8 cellular contexts compared by ENCODE assay signal in the genomic region with DNA sequence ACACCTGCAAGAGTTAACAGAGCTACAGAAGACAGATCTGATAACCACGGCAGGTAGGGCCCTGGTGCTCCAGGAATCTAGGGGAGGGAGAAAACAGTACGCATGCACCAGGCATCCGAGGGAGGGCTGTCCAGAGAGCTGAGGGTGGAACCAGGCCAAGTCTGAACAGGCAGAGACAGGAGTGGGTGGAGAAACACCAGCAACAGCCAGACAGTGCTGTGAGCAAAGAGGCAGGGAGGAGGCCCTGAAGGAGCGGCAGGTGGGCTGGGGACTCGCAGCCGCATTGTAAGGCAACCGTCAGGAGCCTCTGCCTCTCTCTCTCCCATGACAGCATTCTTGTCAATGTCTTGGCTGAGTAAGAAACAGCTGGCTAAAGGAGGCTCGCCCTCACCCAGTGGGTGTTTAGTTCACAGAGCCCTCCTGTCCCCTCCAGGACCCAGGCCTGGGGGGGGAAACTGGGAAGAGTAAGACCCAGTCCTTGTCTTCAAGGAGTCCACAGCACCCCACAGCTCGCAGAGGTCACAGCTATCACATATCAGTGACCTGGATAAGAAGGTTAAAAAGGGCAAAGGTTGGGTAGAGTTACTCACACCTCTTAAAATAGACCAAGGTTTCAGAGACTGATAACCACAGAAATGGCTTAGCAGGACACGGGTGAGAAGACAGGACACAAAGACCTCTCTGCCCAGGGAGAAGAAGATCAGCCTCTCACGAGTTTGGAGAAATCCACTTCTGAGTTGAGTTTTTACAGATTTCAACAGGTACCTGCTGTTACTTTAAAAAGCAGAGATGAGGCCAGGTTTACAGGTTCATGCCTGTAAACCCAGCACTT. TPM values are rescaled to one million over a fixed set of nuclear protein-coding genes. Genes with fewer than 3 reads are reported as not detected.
DNase-seq lines count a peak whose midpoint lies in the region; ATAC-seq and TF ChIP-seq lines count a peak whose summit lies in the region.

No MANE protein-coding gene starts in this region.

- no peaks in the 10 kb centered on the region for H3K36me3 ChIP-seq in tibial artery

- no peaks in the 10 kb centered on the region for H3K27me3 Mint-ChIP-seq in activated CD4-positive, alpha-beta memory T cell treated with anti-CD3 and anti-CD28 coated beads for 36 hours

- peaks cover 0 to 33% (median 15%) of the 10 kb centered on the region in 4 donors for H3K4me1 ChIP-seq in tibial artery

- POLR2A ChIA-PET in GM10248 (lab: Yijun Ruan, JAX): interaction anchor here (0.8 to 1.8 kb wide), 3 partner anchors 9 to 11 kb away, joined by 3 to 5 read pairs (median 4); a partner anchor contains a TSS
- POLR2A ChIA-PET in activated CD4-positive, alpha-beta memory T cell treated with anti-CD3 and anti-CD28 coated beads for 36 hours (lab: Charles Lee): no interaction called here

- H3K27ac ChIP-seq in tibial artery: peak overlapping the region; percentile 3 to 38

- H3K4me1 Mint-ChIP-seq in activated CD4-positive, alpha-beta memory T cell treated with anti-CD3 and anti-CD28 coated beads for 36 hours (ENCODE audit: low read depth): peaks cover 33% of the 10 kb centered on the region

- ATAC-seq in GM21390 (IDR thresholded peaks at IDR 0.05; ENCODE audit: unreplicated experiment) (peak; percentile 74), HG03565 (IDR thresholded peaks at IDR 0.05; ENCODE audit: unreplicated experiment) (peak; percentile 68)

- DNase-seq in GM10248 (ENCODE audit: extremely low spot score) (peak; percentile 82), NCI-H774 (lab: John Stamatoyannopoulos, UW) (peak; percentile 39), dermis blood vessel endothelial cell (peak; percentile 35), lung microvascular endothelial cell (ENCODE audit: low read depth in 2 of 2) (peak; percentile 33 to 61), tibial artery (peak; percentile 70 to 86)
- no peak for DNase-seq in activated CD4-positive, alpha-beta memory T cell treated with anti-CD3 and anti-CD28 coated beads for 36 hours

- H3K36me3 Mint-ChIP-seq in activated CD4-positive, alpha-beta memory T cell treated with anti-CD3 and anti-CD28 coated beads for 36 hours: no peaks in the 10 kb centered on the region

- no peak overlapping the region for H3K4me3 ChIP-seq in tibial artery

- no peak overlapping the region for H3K27ac Mint-ChIP-seq in activated CD4-positive, alpha-beta memory T cell treated with anti-CD3 and anti-CD28 coated beads for 36 hours

- H3K4me3 Mint-ChIP-seq in activated CD4-positive, alpha-beta memory T cell treated with anti-CD3 and anti-CD28 coated beads for 36 hours: no peak overlapping the region

- CTCF ChIA-PET in GM10248 (lab: Yijun Ruan, JAX): interaction anchor here (0.9 to 2.0 kb wide), 8 partner anchors 9 to 551 kb away, joined by 3 to 8 read pairs (median 3); no protein-coding TSS in a partner anchor
- CTCF ChIA-PET in activated CD4-positive, alpha-beta memory T cell treated with anti-CD3 and anti-CD28 coated beads for 36 hours (lab: Charles Lee): interaction anchor here (1.0 kb wide), 2 partner anchors 69 to 551 kb away, joined by 3 to 4 read pairs; no protein-coding TSS in a partner anchor

- intact Hi-C loops in tibial artery (cut with DNase I; ENCODE audit: low total_unique reads): no loop called here
- intact Hi-C loops in activated CD4-positive, alpha-beta memory T cell treated with anti-CD3 and anti-CD28 coated beads for 36 hours (cut with micrococcal nuclease): no loop called here

- TF ChIP-seq CTCF in GM10248 (IDR thresholded peaks at IDR 0.05; ENCODE audit: control extremely low read depth, extremely low read depth, low read depth, missing control alignments) (no peak), tibial artery (IDR thresholded peaks at IDR 0.05) (no peak)

- H3K27me3 ChIP-seq in tibial artery: no peaks in the 10 kb centered on the region

- no peaks in the 10 kb centered on the region for H3K9me3 ChIP-seq in tibial artery

- H3K9me3 Mint-ChIP-seq in activated CD4-positive, alpha-beta memory T cell treated with anti-CD3 and anti-CD28 coated beads for 36 hours: no peaks in the 10 kb centered on the region

RNA-seq across cellular contexts. Expression of a gene that starts 10.5 kb away (rescaled TPM):
- total RNA-seq in dermis blood vessel endothelial cell (8.7 and 10.4 TPM in 2 replicates), lung microvascular endothelial cell (3.6 and 9.2 TPM in 2 replicates)
- total RNA-seq in activated CD4-positive, alpha-beta memory T cell treated with anti-CD3 and anti-CD28 coated beads for 36 hours: 10 to 100 TPM; 22.0 to 22.2 TPM
